Comparison of ENCODE assay signal across 9 cellular contexts in genomic region chr7:4726051-4726450, GRCh38. TPM values are rescaled to one million over a fixed set of nuclear protein-coding genes. Genes with fewer than 3 reads are reported as not detected.
DNase-seq lines count a peak whose midpoint lies in the region; ATAC-seq, FAIRE-seq and TF ChIP-seq lines count a peak whose summit lies in the region.
"Had no signal": no experiment of that assay in that cellular context is flagged by ENCODE, and none has a peak within 500 bp of the region (broad histone marks: within the 10 kb centered on the region; RNA-seq: fewer than 3 reads in every experiment).

No MANE protein-coding gene starts in this region.

- POLR2A ChIA-PET in IMR-90 (lab: Charles Lee; ENCODE audit: unreplicated experiment): interaction anchor here (0.6 kb wide), 1 partner anchor 19 kb away, joined by 9 read pairs; no protein-coding TSS in a partner anchor

- DNase-seq in IMR-90: no peak
- peak in 1 of 7 donors; percentile 41 for DNase-seq in adrenal gland
- no peak for DNase-seq in kidney
- no peak for DNase-seq in putamen (ENCODE audit: low spot score)
- no peak for DNase-seq in COR-L47 (lab: John Stamatoyannopoulos, UW)
- no peak for DNase-seq in H4 (ENCODE audit: low spot score)
- DNase-seq: activated CD4-positive, alpha-beta T cell treated with anti-CD3 and anti-CD28 coated beads for 1 hour had no signal

- in situ Hi-C loops in IMR-90 (cut with MboI; ENCODE audit: low sequenced_read_pairs): no loop called here

- TF ChIP-seq POLR2A in IMR-90 (IDR thresholded peaks at IDR 0.05; ENCODE audit: low read depth, low read length) (no peak), adrenal gland (IDR thresholded peaks at IDR 0.05) (no peak)

- peak overlapping the region; percentile 13; the same call in 1 of the 2 replicates for H4K5ac ChIP-seq in IMR-90 (ENCODE audit: low read depth, low read length)

- peak overlapping the region; percentile 35; the same call in 1 of the 2 replicates for H4K91ac ChIP-seq in IMR-90 (ENCODE audit: insufficient read depth, low read depth, low read length)

- H3K27me3 ChIP-seq in IMR-90 (ENCODE audit: control insufficient read depth, insufficient read depth, low read length): no peaks in the 10 kb centered on the region
- no peaks in the 10 kb centered on the region for H3K27me3 ChIP-seq in adrenal gland

- BruUV-seq in IMR-90 (replicated peaks; lab: Mats Ljungman, UMichigan): no TSS peak

- no peak overlapping the region for H2BK5ac ChIP-seq in IMR-90 (ENCODE audit: low read depth, low read length, poor library complexity, severe bottlenecking)

- H3K36me3 ChIP-seq in IMR-90 (ENCODE audit: control insufficient read depth, insufficient read depth, low read length): peaks cover 34% of the 10 kb centered on the region
- H3K36me3 ChIP-seq in adrenal gland (replicated peaks in 1 of 2): no peaks in the 10 kb centered on the region
- peaks cover 2 to 4% of the 10 kb centered on the region in 2 donors for H3K36me3 ChIP-seq in kidney (ENCODE audit: control insufficient read depth in 1 of 2, insufficient read depth in 2 of 2, low read length in 2 of 2)

- dilution Hi-C loops in IMR-90 (cut with HindIII; ENCODE audit: low sequenced_read_pairs, unreplicated experiment): no loop called here

- H2AK9ac ChIP-seq in IMR-90 (replicated peaks; ENCODE audit: low read depth, low read length, poor library complexity): no peak overlapping the region

- intact Hi-C loops in IMR-90 (cut with micrococcal nuclease): no loop called here
- intact Hi-C loops in adrenal gland (cut with DNase I): no loop called here
- intact Hi-C loops in kidney (cut with DNase I): no loop called here

- H2BK15ac ChIP-seq in IMR-90 (ENCODE audit: low read depth, low read length): no peak overlapping the region

- H3K23ac ChIP-seq in IMR-90 (ENCODE audit: low read depth, low read length): peak overlapping the region; percentile 88; the same call in 1 of the 2 replicates

- peaks cover 51% of the 10 kb centered on the region for H4K20me1 ChIP-seq in IMR-90 (ENCODE audit: insufficient read depth, low read length)

- H2AK5ac ChIP-seq in IMR-90 (ENCODE audit: low read depth, low read length): peak overlapping the region; percentile 20; the same call in 1 of the 2 replicates

- no peak overlapping the region for H2BK20ac ChIP-seq in IMR-90 (ENCODE audit: low read depth, low read length)

- peaks cover 12% of the 10 kb centered on the region; the same call in 1 of the 2 replicates for H3K9me1 ChIP-seq in IMR-90 (ENCODE audit: insufficient read depth, low read length)

- no peak overlapping the region for H3K18ac ChIP-seq in IMR-90 (ENCODE audit: low read depth, low read length)

- H2BK120ac ChIP-seq in IMR-90 (ENCODE audit: low read depth, low read length): peak overlapping the region; percentile 81; the same call in 1 of the 2 replicates

- no peak for TF ChIP-seq RAD21 in IMR-90 (IDR thresholded peaks at IDR 0.05; ENCODE audit: low read length)

- FAIRE-seq in kidney (lab: Jason Lieb, UNC): no peak

- 0 out of 2 replicates have a peak overlapping the region, but pooled peaks have one; percentile 85 for H3K56ac ChIP-seq in IMR-90 (ENCODE audit: extremely low read depth, insufficient read depth, low read length)

- H3K79me1 ChIP-seq in IMR-90 (ENCODE audit: low read depth in 1 of 2, low read length in 2 of 2): peaks cover 11 to 90% of the 10 kb centered on the region in 2 experiments; a peak in 3 of 4 replicates

- peak overlapping the region; percentile 83; the same call in 1 of the 2 replicates for H3K14ac ChIP-seq in IMR-90 (replicated peaks; ENCODE audit: low read depth, low read length)

- H3K4me2 ChIP-seq in IMR-90 (ENCODE audit: low read depth, low read length): peak overlapping the region; percentile 88

- H3K27ac ChIP-seq in IMR-90 (ENCODE audit: insufficient read depth, low read length): peak overlapping the region; percentile 87
- H3K27ac ChIP-seq in adrenal gland: peak overlapping the region; percentile 87 to 96 (median 92)
- H3K27ac ChIP-seq in kidney (ENCODE audit: low read depth in 2 of 2, low read length in 2 of 2): peak overlapping the region; percentile 88 to 93
- H3K27ac ChIP-seq in skin epidermis: peak overlapping the region in 20 of 21 experiments; percentile 62 to 94 (median 84)

- peak overlapping the region; percentile 67 for H3K9ac ChIP-seq in IMR-90 (ENCODE audit: low read depth, low read length)
- peak overlapping the region in 1 of 2 donors; percentile 90 for H3K9ac ChIP-seq in kidney (ENCODE audit: low read length in 2 of 2)

- WGBS in IMR-90 (ENCODE audit: extremely low coverage in 2 of 2, insufficient read length in 1 of 2), 2 experiments: 77% methylated on average over 9 of the region's 12 CpGs; no CpG with 5 or more reads in 1 of the 2 experiments
- WGBS in adrenal gland, 4 donors: 31 to 44% (median 36%) methylated on average over 12 of the region's 12 CpGs

- CTCF ChIA-PET in IMR-90 (lab: Yijun Ruan, JAX): interaction anchor here (0.5 to 1.0 kb wide), 3 partner anchors 12 to 1946 kb away, joined by 4 read pairs; no protein-coding TSS in a partner anchor

- peak overlapping the region; percentile 46 to 93; a peak in 3 of 4 replicates for H4K8ac ChIP-seq in IMR-90 (ENCODE audit: low read depth in 2 of 2, low read length in 2 of 2)

- TF ChIP-seq CTCF in IMR-90 (conservative IDR thresholded peaks at IDR 0.05; ENCODE audit: low read depth, low read length) (no peak), adrenal gland (IDR thresholded peaks at IDR 0.05) (no peak), kidney (IDR thresholded peaks at IDR 0.05; ENCODE audit: borderline replicate concordance, extremely low read depth, insufficient read depth) (no peak)

- H3K4me1 ChIP-seq in IMR-90 (ENCODE audit: control insufficient read depth, insufficient read depth, low read length): peaks cover 12% of the 10 kb centered on the region
- H3K4me1 ChIP-seq in adrenal gland (replicated peaks in 1 of 2): peaks cover 21 to 34% of the 10 kb centered on the region in 2 donors
- peaks cover 15 to 23% of the 10 kb centered on the region in 2 donors for H3K4me1 ChIP-seq in kidney (ENCODE audit: control insufficient read depth in 1 of 2, insufficient read depth in 1 of 2, low read depth in 1 of 2, low read length in 2 of 2)

- ATAC-seq in IMR-90 (ENCODE audit: low read depth) (no peak), GM19455 (IDR thresholded peaks at IDR 0.05; ENCODE audit: unreplicated experiment) (no peak)

- H3K4me3 ChIP-seq in IMR-90 (ENCODE audit: insufficient read depth, low read depth, low read length) (no peak overlapping the region), adrenal gland (peak overlapping the region in 1 of 4 donors; percentile 60), kidney (ENCODE audit: low read length in 2 of 2) (peak overlapping the region; percentile 13 to 72), skin epidermis (peak overlapping the region in 5 of 7 experiments; percentile 33 to 47 (median 43))

- no peak overlapping the region for H2AFZ ChIP-seq in IMR-90 (replicated peaks; ENCODE audit: low read length, poor library complexity)

- H3K9me3 ChIP-seq in IMR-90 (ENCODE audit: control insufficient read depth, insufficient read depth, low read length) (no peaks in the 10 kb centered on the region), adrenal gland (replicated peaks in 1 of 3) (no peaks in the 10 kb centered on the region), kidney (ENCODE audit: control insufficient read depth in 1 of 2, low read length in 2 of 2) (no peaks in the 10 kb centered on the region)

- peak overlapping the region; percentile 92; the same call in 1 of the 2 replicates for H3K4ac ChIP-seq in IMR-90 (ENCODE audit: low read depth, low read length)

TF ChIP-seq in IMR-90, 13 proteins besides CTCF, POLR2A, EP300 and RAD21:
- no peak for TF ChIP-seq FOS (IDR thresholded peaks at IDR 0.05; ENCODE audit: low read depth, low read length)
- TF ChIP-seq RFX5 (IDR thresholded peaks at IDR 0.05; ENCODE audit: low read depth, low read length): no peak
- no peak for TF ChIP-seq RCOR1 (IDR thresholded peaks at IDR 0.05; ENCODE audit: insufficient replicate concordance, low read length)
- TF ChIP-seq CHD1 (IDR thresholded peaks at IDR 0.05; ENCODE audit: low read depth, low read length): no peak
- no peak for TF ChIP-seq NFE2L2 (IDR thresholded peaks at IDR 0.05; ENCODE audit: low read depth, low read length)
- no peak for TF ChIP-seq MXI1 (IDR thresholded peaks at IDR 0.05; ENCODE audit: borderline replicate concordance, low read depth, low read length)
- TF ChIP-seq BHLHE40 (IDR thresholded peaks at IDR 0.05; ENCODE audit: low read depth, low read length): no peak
- TF ChIP-seq, protein P1, sequence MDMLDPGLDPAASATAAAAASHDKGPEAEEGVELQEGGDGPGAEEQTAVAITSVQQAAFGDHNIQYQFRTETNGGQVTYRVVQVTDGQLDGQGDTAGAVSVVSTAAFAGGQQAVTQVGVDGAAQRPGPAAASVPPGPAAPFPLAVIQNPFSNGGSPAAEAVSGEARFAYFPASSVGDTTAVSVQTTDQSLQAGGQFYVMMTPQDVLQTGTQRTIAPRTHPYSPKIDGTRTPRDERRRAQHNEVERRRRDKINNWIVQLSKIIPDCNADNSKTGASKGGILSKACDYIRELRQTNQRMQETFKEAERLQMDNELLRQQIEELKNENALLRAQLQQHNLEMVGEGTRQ (IDR thresholded peaks at IDR 0.05; ENCODE audit: low read depth, low read length): no peak
- no peak for TF ChIP-seq CEBPB (IDR thresholded peaks at IDR 0.05; ENCODE audit: low read depth, low read length)

RNA-seq across cellular contexts. Expression of gene FOXK1, which starts 44.0 kb away (rescaled TPM):
- total RNA-seq in IMR-90 (2012; rRNA removed) (4.3 and 5.0 TPM in 2 replicates), adrenal gland (10 to 100 TPM; 28.4 to 63.1 (median 42.5) TPM), kidney (44.2 TPM)
- polyA plus RNA-seq in IMR-90 (2012; rRNA removed) (8.8 TPM in 2 replicates), adrenal gland (10 to 100 TPM in 1 of 3 donors, 1 to 10 TPM in 2; 4.8 to 21.3 (median 9.0) TPM), kidney (ENCODE audit: insufficient read depth, low read depth, low replicate concordance) (3.9 TPM)
- polyA plus RNA-seq in IMR-90 (2012; cell fraction: cytosol; rRNA removed): 6.7 and 6.8 TPM in 2 replicates
- polyA plus RNA-seq in IMR-90 (2012; cell fraction: nucleus; rRNA removed; ENCODE audit: low replicate concordance): 18.7 and 30.1 TPM in 2 replicates
- 11.9 and 12.8 TPM in 2 replicates for total RNA-seq in H4 (2014; rRNA removed; shearing (Covaris generic))

RNA-seq across cellular contexts. Expression of gene AP5Z1, which starts 49.4 kb away (rescaled TPM):
- 9.2 and 9.7 TPM in 2 replicates for total RNA-seq in IMR-90 (2012; rRNA removed)
- polyA plus RNA-seq in IMR-90 (2012; rRNA removed): 38.7 and 46.1 TPM in 2 replicates
- 18.8 and 31.7 TPM in 2 replicates for polyA plus RNA-seq in IMR-90 (2012; cell fraction: cytosol; rRNA removed)
- polyA plus RNA-seq in IMR-90 (2012; cell fraction: nucleus; rRNA removed; ENCODE audit: low replicate concordance): 152 and 486 TPM in 2 replicates
- 10 to 100 TPM; 35.2 to 68.4 (median 49.5) TPM for total RNA-seq in adrenal gland
- 100 to 1,000 TPM in 2 of 3 donors, 1 to 10 TPM in 1; 8.4 to 188 (median 112) TPM for polyA plus RNA-seq in adrenal gland
- 38.5 TPM for total RNA-seq in kidney
- 23.4 TPM for polyA plus RNA-seq in kidney (ENCODE audit: insufficient read depth, low read depth, low replicate concordance)
- total RNA-seq in H4 (2014; rRNA removed; shearing (Covaris generic)): 14.6 and 16.8 TPM in 2 replicates
